Comparison of ENCODE assay signal across 15 cellular contexts in genomic region chr14:74507085-74507484, GRCh38. TPM values are rescaled to one million over a fixed set of nuclear protein-coding genes. Genes with fewer than 3 reads are reported as not detected.
DNase-seq lines count a peak whose midpoint lies in the region; ATAC-seq and TF ChIP-seq lines count a peak whose summit lies in the region.
"Had no signal": no experiment of that assay in that cellular context is flagged by ENCODE, and none has a peak within 500 bp of the region (broad histone marks: within the 10 kb centered on the region; RNA-seq: fewer than 3 reads in every experiment).

No MANE protein-coding gene starts in this region.

- TF ChIP-seq POLR2A in gastrocnemius medialis (IDR thresholded peaks at IDR 0.05): no peak

- ATAC-seq in HG02623 (IDR thresholded peaks at IDR 0.05; ENCODE audit: unreplicated experiment) (no peak), gastrocnemius medialis (no peak), HG03439 (IDR thresholded peaks at IDR 0.05; ENCODE audit: unreplicated experiment) (no peak)

- H3K36me3 Mint-ChIP-seq in CD14-positive monocyte: no peaks in the 10 kb centered on the region
- H3K36me3 Mint-ChIP-seq in endodermal cell (ENCODE audit: low read depth): no peaks in the 10 kb centered on the region

- H3K4me1 Mint-ChIP-seq in CD14-positive monocyte (peaks cover 5% of the 10 kb centered on the region), endodermal cell (peaks cover 12% of the 10 kb centered on the region)

- H3K4me1 ChIP-seq in endodermal cell (ENCODE audit: control insufficient read depth, insufficient read depth, low read length): no peaks in the 10 kb centered on the region
- H3K4me1 ChIP-seq in gastrocnemius medialis: no peaks in the 10 kb centered on the region
- H3K4me1 ChIP-seq: SJCRH30 had no signal

- DNase-seq in CD14-positive monocyte (ENCODE audit: low spot score) (peak; percentile 22), RWPE1 (ENCODE audit: low spot score) (no peak), endodermal cell (peak; percentile 40), posterior vena cava (ENCODE audit: low spot score) (peak; percentile 56), gastrocnemius medialis (no peak)
- DNase-seq: DMS 273 treated with DMSO at 0.1 percent for 48 hours, EL, NCI-H1105, NCI-H187, NCI-H446 treated with DMSO at 0.1 percent for 48 hours, SJCRH30 had no signal

- no peak overlapping the region for H3K4me3 ChIP-seq in endodermal cell (ENCODE audit: low read length)
- no peak overlapping the region for H3K4me3 ChIP-seq in gastrocnemius medialis
- H3K4me3 ChIP-seq: SJCRH30 had no signal

- H3K4me3 Mint-ChIP-seq in CD14-positive monocyte (no peak overlapping the region), endodermal cell (no peak overlapping the region)
- H3K4me3 Mint-ChIP-seq: B cell had no signal

- peaks cover 1 to 5% (median 4%) of the 10 kb centered on the region in 3 donors for H3K27me3 Mint-ChIP-seq in CD14-positive monocyte (ENCODE audit: low read depth in 3 of 3)
- peaks cover 10% of the 10 kb centered on the region for H3K27me3 Mint-ChIP-seq in endodermal cell (ENCODE audit: insufficient read depth)

- no peaks in the 10 kb centered on the region for H3K36me3 ChIP-seq in endodermal cell (ENCODE audit: control insufficient read depth, insufficient read depth, low read length)
- H3K36me3 ChIP-seq in gastrocnemius medialis: no peaks in the 10 kb centered on the region
- H3K36me3 ChIP-seq: SJCRH30 had no signal

- intact Hi-C loops in CD14-positive monocyte (cut with micrococcal nuclease) (no loop called here), posterior vena cava (cut with DNase I) (no loop called here), gastrocnemius medialis (cut with DNase I; ENCODE audit: low total_unique reads) (no loop called here)

- WGBS in endodermal cell (ENCODE audit: insufficient coverage in 1 of 2, insufficient read length in 1 of 2), 2 experiments: 78 to 86% methylated on average over 5 to 8 of the region's 8 CpGs

- no peak for TF ChIP-seq CTCF in CD14-positive monocyte (IDR thresholded peaks at IDR 0.05)
- TF ChIP-seq CTCF in RWPE1 (conservative IDR thresholded peaks at IDR 0.05; ENCODE audit: low read depth): no peak
- no peak for TF ChIP-seq CTCF in endodermal cell (conservative IDR thresholded peaks at IDR 0.05)
- no peak for TF ChIP-seq CTCF in gastrocnemius medialis (IDR thresholded peaks at IDR 0.05 in 4 of 5, conservative IDR thresholded peaks at IDR 0.05 in 1 of 5)

- H3K27ac Mint-ChIP-seq in CD14-positive monocyte (no peak overlapping the region), endodermal cell (no peak overlapping the region)
- H3K27ac Mint-ChIP-seq: B cell had no signal

- no peak overlapping the region for H3K9ac ChIP-seq in endodermal cell (ENCODE audit: extremely low read depth, low read length, poor library complexity, severe bottlenecking)
- H3K9ac ChIP-seq: KMS-11 had no signal

- POLR2A ChIA-PET in RWPE1 (lab: Yijun Ruan, JAX; ENCODE audit: low non-redundant PET): no interaction called here

- CTCF ChIA-PET in RWPE1 (lab: Yijun Ruan, JAX): interaction anchor here (0.6 kb wide), 1 partner anchor 110 kb away, joined by 3 read pairs; no protein-coding TSS in a partner anchor

- H3K27me3 ChIP-seq in endodermal cell (ENCODE audit: control insufficient read depth, insufficient read depth, low read length, poor library complexity, severe bottlenecking): no peaks in the 10 kb centered on the region
- no peaks in the 10 kb centered on the region for H3K27me3 ChIP-seq in gastrocnemius medialis
- H3K27me3 ChIP-seq: SJCRH30 had no signal

- H3K27ac ChIP-seq in RWPE1: peak overlapping the region; percentile 7; the same call in 1 of the 2 replicates
- H3K27ac ChIP-seq in endodermal cell (ENCODE audit: low read depth, low read length): no peak overlapping the region
- no peak overlapping the region for H3K27ac ChIP-seq in gastrocnemius medialis
- H3K27ac ChIP-seq: KMS-11, SJCRH30 had no signal

- in situ Hi-C loops in gastrocnemius medialis (cut with MboI; ENCODE audit: low sequenced_read_pairs in 4 of 4): no loop called here

- H3K9me3 ChIP-seq in endodermal cell (ENCODE audit: control insufficient read depth, low read length): no peaks in the 10 kb centered on the region
- no peaks in the 10 kb centered on the region for H3K9me3 ChIP-seq in gastrocnemius medialis
- H3K9me3 ChIP-seq: SJCRH30 had no signal

- H3K9me3 Mint-ChIP-seq in CD14-positive monocyte (peaks cover 0 to 2% (median 0%) of the 10 kb centered on the region in 7 donors), endodermal cell (no peaks in the 10 kb centered on the region)

RNA-seq across cellular contexts. Expression of gene ISCA2, which starts 13.5 kb away (rescaled TPM):
- 10 to 100 TPM; 55.9 to 61.7 TPM for polyA plus RNA-seq in CD14-positive monocyte
- total RNA-seq in endodermal cell (10 to 100 TPM; 40.5 to 58.1 TPM), posterior vena cava (10 to 100 TPM in 1 of 2 donors, 1 to 10 TPM in 1; 9.3 to 12.9 TPM), gastrocnemius medialis (10 to 100 TPM in 3 of 4 donors, 1 to 10 TPM in 1; 9.9 to 11.6 (median 11.4) TPM)
- 46.9 TPM for polyA plus RNA-seq in endodermal cell (2013, experiment 1 of 2)
- 41.9 TPM for polyA plus RNA-seq in endodermal cell (2013, experiment 2 of 2)

RNA-seq across cellular contexts. Expression of gene NPC2, which starts 14.0 kb away (rescaled TPM):
- 100 to 1,000 TPM; 675 to 772 TPM for polyA plus RNA-seq in CD14-positive monocyte
- total RNA-seq in endodermal cell (100 to 1,000 TPM; 279 to 462 TPM), posterior vena cava (100 to 1,000 TPM; 147 to 224 TPM), gastrocnemius medialis (100 to 1,000 TPM in 1 of 4 donors, 10 to 100 TPM in 3; 75.9 to 176 (median 92.9) TPM)
- 171 TPM for polyA plus RNA-seq in endodermal cell (2013, experiment 1 of 2)
- 175 TPM for polyA plus RNA-seq in endodermal cell (2013, experiment 2 of 2)

Comparison
In these comparisons a context has a peak if more than half of its experiments do, and no peak if none do; other contexts are left out.
1. DNase-seq: peak in CD14-positive monocyte (single experiment), endodermal cell (single experiment) and posterior vena cava (single experiment); none in RWPE1 (single experiment) and gastrocnemius medialis (0 of 2).